17 cellular contexts compared by ENCODE assay signal in the genomic region with DNA sequence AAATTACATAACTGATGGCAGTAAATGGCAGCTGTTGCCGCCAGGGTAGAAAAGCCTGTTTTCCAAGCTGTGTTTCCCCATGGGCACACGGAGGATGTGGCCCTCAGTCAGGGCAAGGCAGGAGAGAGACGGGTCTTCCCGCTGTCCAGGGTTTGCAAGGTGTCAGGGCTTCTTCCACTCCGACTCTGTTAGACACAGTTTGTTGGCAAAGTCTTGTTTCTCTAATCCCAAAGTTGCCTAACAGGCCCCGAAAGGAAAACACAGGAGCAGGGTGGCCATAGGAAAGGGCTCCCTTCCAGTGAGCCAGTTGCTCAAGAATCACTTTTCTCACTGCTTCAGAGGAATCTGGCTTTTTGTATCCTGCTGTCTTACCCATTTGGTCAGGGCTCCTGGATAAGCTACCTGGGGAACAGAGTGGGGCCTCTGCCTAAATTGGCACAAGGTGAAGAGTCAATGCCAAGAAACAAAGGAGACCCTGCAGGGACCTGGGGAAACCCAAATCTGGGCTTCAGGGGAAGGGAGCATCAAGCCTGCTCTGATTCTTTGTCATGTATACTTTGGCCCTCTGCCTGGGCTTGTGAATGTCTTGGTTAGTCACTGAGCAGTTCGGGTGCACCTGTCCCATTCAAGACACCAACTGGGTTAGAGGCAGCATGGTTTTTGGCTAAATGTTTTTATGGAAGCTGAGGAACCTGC. TPM values are rescaled to one million over a fixed set of nuclear protein-coding genes. Genes with fewer than 3 reads are reported as not detected.
DNase-seq lines count a peak whose midpoint lies in the region; ATAC-seq and TF ChIP-seq lines count a peak whose summit lies in the region.
"Had no signal": no experiment of that assay in that cellular context is flagged by ENCODE, and none has a peak within 500 bp of the region (broad histone marks: within the 10 kb centered on the region; RNA-seq: fewer than 3 reads in every experiment).

No MANE protein-coding gene starts in this region.

- no peak for ATAC-seq in T-cell (replicated peaks in 1 of 4)
- no peak for ATAC-seq in GM18502 (IDR thresholded peaks at IDR 0.05; ENCODE audit: poor library complexity, unreplicated experiment)
- ATAC-seq: stimulated activated naive B cell treated with anti-CD40 and anti-IgM and Interleukin-4, amounts not matched to agents 10 μg/mL and 1 μg/mL and 100 μg/mL, for 72 hours had no signal

- no peak overlapping the region for H3K27ac Mint-ChIP-seq in T-cell
- H3K27ac Mint-ChIP-seq: activated T-helper 1 cell treated with anti-CD3 and anti-CD28 coated beads, Interleukin-12 subunit alpha, Interleukin-12 subunit beta, Interleukin-2, Interleukin-4 antibody, amounts not matched to agents 30 ng/mL and 10 ng/mL and 1 ng/mL, durations not matched to agents 14 hours and 24 hours and 36 hours; CD4-positive, alpha-beta T cell; nephron; stimulated activated naive B cell treated with anti-CD40 and anti-IgM and Interleukin-4, amounts not matched to agents 10 μg/mL and 1 μg/mL and 100 μg/mL, for 72 hours had no signal

- H3K4me3 ChIP-seq in HEK293 (ENCODE audit: low read depth, low read length) (no peak overlapping the region), foreskin fibroblast (ENCODE audit: low read depth in 1 of 2, low read length in 2 of 2) (no peak overlapping the region), thyroid gland (replicated peaks in 1 of 3) (no peak overlapping the region)
- H3K4me3 ChIP-seq: ascending aorta, right atrium auricular region had no signal

- H3K27ac ChIP-seq in HEK293 (ENCODE audit: extremely low read depth, low read depth, low read length) = no peak overlapping the region
- H3K27ac ChIP-seq in VCaP = peak overlapping the region; percentile 90
- H3K27ac ChIP-seq in thyroid gland = no peak overlapping the region
- H3K27ac ChIP-seq: ascending aorta, right atrium auricular region had no signal

- no peaks in the 10 kb centered on the region for H3K9me3 Mint-ChIP-seq in T-cell
- H3K9me3 Mint-ChIP-seq: activated T-helper 1 cell treated with anti-CD3 and anti-CD28 coated beads, Interleukin-12 subunit alpha, Interleukin-12 subunit beta, Interleukin-2, Interleukin-4 antibody, amounts not matched to agents 30 ng/mL and 10 ng/mL and 1 ng/mL, durations not matched to agents 14 hours and 24 hours and 36 hours; CD4-positive, alpha-beta T cell; nephron; stimulated activated naive B cell treated with anti-CD40 and anti-IgM and Interleukin-4, amounts not matched to agents 10 μg/mL and 1 μg/mL and 100 μg/mL, for 72 hours had no signal

- peaks cover 0 to 11% of the 10 kb centered on the region in 2 donors for H3K27me3 Mint-ChIP-seq in T-cell
- H3K27me3 Mint-ChIP-seq: CD4-positive, alpha-beta T cell; stimulated activated naive B cell treated with anti-CD40 and anti-IgM and Interleukin-4, amounts not matched to agents 10 μg/mL and 1 μg/mL and 100 μg/mL, for 72 hours had no signal

- WGBS in thyroid gland, 2 donors = 42 to 45% methylated on average over 7 of the region's 7 CpGs

- H3K4me1 ChIP-seq in HEK293 (ENCODE audit: control insufficient read depth, insufficient read depth, low read length) (peaks cover 28% of the 10 kb centered on the region), thyroid gland (peaks cover 4 to 5% of the 10 kb centered on the region in 2 donors)
- H3K4me1 ChIP-seq: ascending aorta, right atrium auricular region had no signal

- H3K9me3 ChIP-seq in HEK293 (ENCODE audit: control insufficient read depth, insufficient read depth, low read depth, low read length) (no peaks in the 10 kb centered on the region), thyroid gland (no peaks in the 10 kb centered on the region)
- H3K9me3 ChIP-seq: ascending aorta, right atrium auricular region had no signal

- intact Hi-C loops in thyroid gland (cut with DNase I) = no loop called here

- H3K4me1 Mint-ChIP-seq in T-cell = peaks cover 6 to 10% (median 9%) of the 10 kb centered on the region in 3 donors

- POLR2A ChIA-PET in HEK293 (lab: Yijun Ruan, JAX) = no interaction called here
- POLR2A ChIA-PET in T-cell (lab: Charles Lee) = no interaction called here

- DNase-seq in foreskin fibroblast = peak; percentile 21 to 52
- DNase-seq in thyroid gland = peak; percentile 8 to 24
- no peak for DNase-seq in T-cell
- DNase-seq in AML-193 (lab: John Stamatoyannopoulos, UW) = no peak
- DNase-seq: CD4-positive, alpha-beta T cell; GOT3; NCI-H1105; NCI-H82; stimulated activated CD4-positive, alpha-beta T cell treated with anti-CD3 and anti-CD28 coated beads, Interleukin-4, amount 100 ng/mL, for 4 hours; stimulated activated naive B cell treated with anti-CD40 and anti-IgM and Interleukin-4, amounts not matched to agents 10 μg/mL and 1 μg/mL and 100 μg/mL, for 72 hours had no signal

- H3K27me3 ChIP-seq in thyroid gland = no peaks in the 10 kb centered on the region
- H3K27me3 ChIP-seq: ascending aorta, right atrium auricular region had no signal

- no peak overlapping the region for H3K4me3 Mint-ChIP-seq in T-cell
- H3K4me3 Mint-ChIP-seq: activated T-helper 1 cell treated with anti-CD3 and anti-CD28 coated beads, Interleukin-12 subunit alpha, Interleukin-12 subunit beta, Interleukin-2, Interleukin-4 antibody, amounts not matched to agents 30 ng/mL and 10 ng/mL and 1 ng/mL, durations not matched to agents 14 hours and 24 hours and 36 hours; CD4-positive, alpha-beta T cell; nephron; stimulated activated naive B cell treated with anti-CD40 and anti-IgM and Interleukin-4, amounts not matched to agents 10 μg/mL and 1 μg/mL and 100 μg/mL, for 72 hours had no signal

- no peak for TF ChIP-seq POLR2A in thyroid gland (IDR thresholded peaks at IDR 0.05)

- CTCF ChIA-PET in HEK293 (lab: Yijun Ruan, JAX) (interaction anchor here (0.6 to 1.7 kb wide), 11 partner anchors 9 to 57 kb away, joined by 3 to 10 read pairs (median 4); a partner anchor contains a TSS), T-cell (lab: Charles Lee) (no interaction called here)

- H3K36me3 ChIP-seq in HEK293 (ENCODE audit: control insufficient read depth in 2 of 2, insufficient read depth in 1 of 2, low read length in 2 of 2) = no peaks in the 10 kb centered on the region
- H3K36me3 ChIP-seq in thyroid gland = no peaks in the 10 kb centered on the region
- H3K36me3 ChIP-seq: ascending aorta, right atrium auricular region had no signal

- no peak for TF ChIP-seq CTCF in HEK293 (tag by site-specific recombination; IDR thresholded peaks at IDR 0.05)
- 0 out of 2 replicates have a peak, but pooled peaks have one; percentile 6 for TF ChIP-seq CTCF in VCaP (conservative IDR thresholded peaks at IDR 0.05)
- no peak for TF ChIP-seq CTCF in foreskin fibroblast (IDR thresholded peaks at IDR 0.05; ENCODE audit: low read depth, low read length)
- TF ChIP-seq CTCF in thyroid gland (IDR thresholded peaks at IDR 0.05) = no peak

- no peaks in the 10 kb centered on the region for H3K36me3 Mint-ChIP-seq in T-cell
- H3K36me3 Mint-ChIP-seq: stimulated activated naive B cell treated with anti-CD40 and anti-IgM and Interleukin-4, amounts not matched to agents 10 μg/mL and 1 μg/mL and 100 μg/mL, for 72 hours had no signal

TF ChIP-seq in HEK293, 187 proteins besides CTCF, POLR2A, EP300 and RAD21 (continues in another document):
- TF ChIP-seq, protein P1, sequence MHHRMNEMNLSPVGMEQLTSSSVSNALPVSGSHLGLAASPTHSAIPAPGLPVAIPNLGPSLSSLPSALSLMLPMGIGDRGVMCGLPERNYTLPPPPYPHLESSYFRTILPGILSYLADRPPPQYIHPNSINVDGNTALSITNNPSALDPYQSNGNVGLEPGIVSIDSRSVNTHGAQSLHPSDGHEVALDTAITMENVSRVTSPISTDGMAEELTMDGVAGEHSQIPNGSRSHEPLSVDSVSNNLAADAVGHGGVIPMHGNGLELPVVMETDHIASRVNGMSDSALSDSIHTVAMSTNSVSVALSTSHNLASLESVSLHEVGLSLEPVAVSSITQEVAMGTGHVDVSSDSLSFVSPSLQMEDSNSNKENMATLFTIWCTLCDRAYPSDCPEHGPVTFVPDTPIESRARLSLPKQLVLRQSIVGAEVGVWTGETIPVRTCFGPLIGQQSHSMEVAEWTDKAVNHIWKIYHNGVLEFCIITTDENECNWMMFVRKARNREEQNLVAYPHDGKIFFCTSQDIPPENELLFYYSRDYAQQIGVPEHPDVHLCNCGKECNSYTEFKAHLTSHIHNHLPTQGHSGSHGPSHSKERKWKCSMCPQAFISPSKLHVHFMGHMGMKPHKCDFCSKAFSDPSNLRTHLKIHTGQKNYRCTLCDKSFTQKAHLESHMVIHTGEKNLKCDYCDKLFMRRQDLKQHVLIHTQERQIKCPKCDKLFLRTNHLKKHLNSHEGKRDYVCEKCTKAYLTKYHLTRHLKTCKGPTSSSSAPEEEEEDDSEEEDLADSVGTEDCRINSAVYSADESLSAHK (tag by site-specific recombination; IDR thresholded peaks at IDR 0.05) = no peak
- no peak for TF ChIP-seq ZNF132 (tag by site-specific recombination; IDR thresholded peaks at IDR 0.05; ENCODE audit: borderline replicate concordance)
- no peak for TF ChIP-seq ZNF777 (tag by site-specific recombination; IDR thresholded peaks at IDR 0.05; ENCODE audit: borderline replicate concordance)
- no peak for TF ChIP-seq MYNN (tag by site-specific recombination; IDR thresholded peaks at IDR 0.05; ENCODE audit: borderline replicate concordance)
- no peak for TF ChIP-seq ZNF391 (tag by site-specific recombination; IDR thresholded peaks at IDR 0.05; ENCODE audit: borderline replicate concordance, low read depth)
- TF ChIP-seq KLF9 (tag by site-specific recombination; IDR thresholded peaks at IDR 0.05; ENCODE audit: low read depth) = no peak
- no peak for TF ChIP-seq ZBTB7A (tag by site-specific recombination; IDR thresholded peaks at IDR 0.05; ENCODE audit: low read depth)
- TF ChIP-seq GFI1B (tag by site-specific recombination; IDR thresholded peaks at IDR 0.05) = peak; percentile 76; the same call in 1 of the 2 replicates
- no peak for TF ChIP-seq ZNF555 (tag by site-specific recombination; conservative IDR thresholded peaks at IDR 0.05)
- TF ChIP-seq ZBTB20 (tag by site-specific recombination; IDR thresholded peaks at IDR 0.05) = peak; percentile 36; the same call in 1 of the 2 replicates
- TF ChIP-seq, protein P2, sequence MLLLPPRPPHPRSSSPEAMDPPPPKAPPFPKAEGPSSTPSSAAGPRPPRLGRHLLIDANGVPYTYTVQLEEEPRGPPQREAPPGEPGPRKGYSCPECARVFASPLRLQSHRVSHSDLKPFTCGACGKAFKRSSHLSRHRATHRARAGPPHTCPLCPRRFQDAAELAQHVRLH (tag by site-specific recombination; IDR thresholded peaks at IDR 0.05) = no peak
- no peak for TF ChIP-seq KLF8 (tag by site-specific recombination; IDR thresholded peaks at IDR 0.05)

RNA-seq across cellular contexts. Expression of a gene that starts 29.0 kb away (rescaled TPM):
- total RNA-seq in thyroid gland = not detected
- total RNA-seq in T-cell = not detected
- total RNA-seq: activated T-helper 1 cell treated with anti-CD3 and anti-CD28 coated beads, Interleukin-12 subunit alpha, Interleukin-12 subunit beta, Interleukin-2, Interleukin-4 antibody, amounts not matched to agents 30 ng/mL and 10 ng/mL and 1 ng/mL, durations not matched to agents 14 hours and 24 hours and 36 hours; ascending aorta; CD4-positive, alpha-beta T cell; right atrium auricular region had no signal

RNA-seq across cellular contexts. Expression of a gene that starts 44.5 kb away (rescaled TPM):
- total RNA-seq in thyroid gland (10 to 100 TPM in 1 of 4 donors, 1 to 10 TPM in 3; 4.0 to 10.0 (median 7.4) TPM), T-cell (10 to 100 TPM; 16.2 to 44.4 (median 34.8) TPM)

RNA-seq across cellular contexts. Expression of a gene that starts 56.6 kb away (rescaled TPM):
- total RNA-seq in thyroid gland (10 to 100 TPM in 1 of 4 donors, 1 to 10 TPM in 3; 2.1 to 21.5 (median 3.6) TPM), T-cell (10 to 100 TPM in 2 of 5 donors, 1 to 10 TPM in 3; 2.4 to 10.8 (median 9.9) TPM)
- total RNA-seq: ascending aorta had no signal

Comparison
In these comparisons a context has a peak if more than half of its experiments do, and no peak if none do; other contexts are left out.
1. DNase-seq: peak in foreskin fibroblast (2 of 2) and thyroid gland (2 of 2); none in T-cell (0 of 34) and AML-193 (0 of 2).